ENCODE assay signal across 12 cellular contexts in genomic region chr22:48097723-48098122, GRCh38.
A peak's percentile ranks its signal among the peaks of the same experiment; 100 is the strongest.
DNase-seq lines count a peak whose midpoint lies in the region; ATAC-seq and TF ChIP-seq lines count a peak whose summit lies in the region.
"Had no signal": no experiment of that assay in that cellular context is flagged by ENCODE, and none has a peak within 500 bp of the region (broad histone marks: within the 10 kb centered on the region; RNA-seq: fewer than 3 reads in every experiment).

No MANE protein-coding gene starts in this region.

- no peak for TF ChIP-seq CTCF in OCI-LY3 (IDR thresholded peaks at IDR 0.05; ENCODE audit: low read depth, low read length)
- no peak for TF ChIP-seq CTCF in upper lobe of left lung (IDR thresholded peaks at IDR 0.05)

- ATAC-seq in GM18870 (IDR thresholded peaks at IDR 0.05; ENCODE audit: unreplicated experiment) (peak; percentile 10), HG02798 (IDR thresholded peaks at IDR 0.05; ENCODE audit: poor library complexity, unreplicated experiment) (peak; percentile 18), upper lobe of left lung (ENCODE audit: low FRiP score in 2 of 2) (no peak)

- H3K9ac ChIP-seq in BLaER1 (peak overlapping the region; percentile 84), OCI-LY3 (ENCODE audit: low read length) (peak overlapping the region; percentile 75)

- H3K36me3 ChIP-seq in BLaER1 (no peaks in the 10 kb centered on the region), OCI-LY3 (replicated peaks; ENCODE audit: low read depth, low read length) (peaks cover 6% of the 10 kb centered on the region), upper lobe of left lung (no peaks in the 10 kb centered on the region)
- H3K36me3 ChIP-seq: SJSA1 had no signal

- no peak for DNase-seq in NCI-H526 (lab: John Stamatoyannopoulos, UW)
- DNase-seq in DMS153 treated with DMSO at 0.1 percent for 48 hours (lab: John Stamatoyannopoulos, UW; ENCODE audit: unreplicated experiment), result no peak
- DNase-seq in dermis blood vessel endothelial cell, result no peak
- no peak for DNase-seq in upper lobe of left lung
- DNase-seq: C1 segment of cervical spinal cord; effector CD4-positive, alpha-beta T cell; stimulated activated CD4-positive, alpha-beta T cell treated with anti-CD3 and anti-CD28 coated beads, Interleukin-12 subunit alpha, Interleukin-12 subunit beta, amount 100 ng/mL, for 4 hours had no signal

- H3K4me3 ChIP-seq in BLaER1 (peak overlapping the region; percentile 67), OCI-LY3 (ENCODE audit: low read length) (peak overlapping the region; percentile 45), upper lobe of left lung (no peak overlapping the region)
- H3K4me3 ChIP-seq: SJSA1 had no signal

- H3K27ac ChIP-seq in BLaER1, result peak overlapping the region; percentile 97
- peak overlapping the region; percentile 98 for H3K27ac ChIP-seq in OCI-LY3 (ENCODE audit: low read length)
- H3K27ac ChIP-seq in upper lobe of left lung, result peak overlapping the region in 1 of 4 donors; percentile 4
- H3K27ac ChIP-seq: SJSA1 had no signal

- no peaks in the 10 kb centered on the region for H3K79me2 ChIP-seq in OCI-LY3 (ENCODE audit: low read length)

- peak overlapping the region; percentile 9; the same call in 1 of the 2 replicates for H2AFZ ChIP-seq in OCI-LY3 (ENCODE audit: low read depth, low read length)

- TF ChIP-seq EP300 in upper lobe of left lung (IDR thresholded peaks at IDR 0.05), result no peak

- no peak for TF ChIP-seq POLR2A in upper lobe of left lung (IDR thresholded peaks at IDR 0.05)

- 37 to 53% methylated on average over 6 to 7 of the region's 7 CpGs for WGBS in upper lobe of left lung, 2 donors

- peaks cover 7% of the 10 kb centered on the region for H3K9me3 ChIP-seq in BLaER1
- no peaks in the 10 kb centered on the region for H3K9me3 ChIP-seq in OCI-LY3 (ENCODE audit: insufficient read depth, low read length)
- H3K9me3 ChIP-seq in upper lobe of left lung, result no peaks in the 10 kb centered on the region
- H3K9me3 ChIP-seq: SJSA1 had no signal

- H3K4me1 ChIP-seq in BLaER1, result peaks cover 92% of the 10 kb centered on the region
- H3K4me1 ChIP-seq in OCI-LY3 (ENCODE audit: low read length), result peaks cover 46% of the 10 kb centered on the region
- H3K4me1 ChIP-seq in upper lobe of left lung, result no peaks in the 10 kb centered on the region
- H3K4me1 ChIP-seq: SJSA1 had no signal

- peak overlapping the region; percentile 99 for H3K4me2 ChIP-seq in BLaER1
- peak overlapping the region; percentile 65 for H3K4me2 ChIP-seq in OCI-LY3 (ENCODE audit: low read length)

- H4K20me1 ChIP-seq in BLaER1 (no peaks in the 10 kb centered on the region), OCI-LY3 (ENCODE audit: insufficient read depth, low read length) (no peaks in the 10 kb centered on the region)

- H3K27me3 ChIP-seq in BLaER1 (no peaks in the 10 kb centered on the region), OCI-LY3 (ENCODE audit: low read depth, low read length) (no peaks in the 10 kb centered on the region), upper lobe of left lung (no peaks in the 10 kb centered on the region)

Comparison
In these comparisons a context has a peak if more than half of its experiments do, and no peak if none do; other contexts are left out.
1. H3K4me3 ChIP-seq: peak in BLaER1 (single experiment) and OCI-LY3 (single experiment); none in upper lobe of left lung (0 of 4).
2. ATAC-seq: peak in GM18870 (single experiment) and HG02798 (single experiment); none in upper lobe of left lung (0 of 2).